8 cellular contexts compared by ENCODE assay signal in genomic region chr16:68310441-68311315, GRCh38. TPM values are rescaled to one million over a fixed set of nuclear protein-coding genes. Genes with fewer than 3 reads are reported as not detected.
DNase-seq lines count a peak whose midpoint lies in the region; ATAC-seq and TF ChIP-seq lines count a peak whose summit lies in the region.

Gene PRMT7 (plus strand): TSS chr16:68311019. CDS start chr16:68315980, 4,961 bp downstream.
Gene SLC7A6OS (minus strand): TSS chr16:68310946. CDS start chr16:68310926, 20 bp downstream.

- no peaks in the 10 kb centered on the region; the same call in 1 of the 2 replicates for H3K36me3 ChIP-seq in PC-3 (ENCODE audit: low read depth, low read length)

- H3K9me2 ChIP-seq in PC-3 (replicated peaks; ENCODE audit: low read length) = no peaks in the 10 kb centered on the region

- TSS peak; percentile 70 for BruUV-seq in PC-3 (replicated peaks; lab: Mats Ljungman, UMichigan)

- H3K79me2 ChIP-seq in PC-3 (ENCODE audit: low read length) = peaks cover 51% of the 10 kb centered on the region

- peak within 1 kb of the TSS; percentile 89 for H3K9ac ChIP-seq in PC-3 (ENCODE audit: low read length)

- peak; percentile 95 for ATAC-seq in GM21717 (IDR thresholded peaks at IDR 0.05; ENCODE audit: unreplicated experiment)
- ATAC-seq in PC-3 = peak; percentile 99

- peak within 1 kb of the TSS; percentile 99 for H3K4me3 ChIP-seq in Jurkat, Clone E6-1 (ENCODE audit: low read length)
- H3K4me3 ChIP-seq in PC-3 (ENCODE audit: low read length) (peak within 1 kb of the TSS; percentile 98), epithelial cell of proximal tubule (ENCODE audit: low read depth, low read length) (peak within 1 kb of the TSS; percentile 92)

- H3K9me3 ChIP-seq in PC-3 (ENCODE audit: low read length) = no peaks in the 10 kb centered on the region

- POLR2A ChIA-PET in PC-3 (lab: Charles Lee; ENCODE audit: unreplicated experiment) = interaction anchor here (0.6 to 1.0 kb wide), 4 partner anchors 23 to 450 kb away, joined by 3 to 10 read pairs (median 6); partner anchors contain the start of gene SLC7A6

- H3K4me1 ChIP-seq in PC-3 (ENCODE audit: insufficient read depth, low read length) = peaks cover 6% of the 10 kb centered on the region; the same call in 1 of the 2 replicates

- intact Hi-C loops in PC-3 (cut with micrococcal nuclease) = loop anchor here (5.0 kb wide), 1 partner anchor 63 kb away; the partner anchor contains the start of gene PLA2G15

- H2AFZ ChIP-seq in PC-3 (ENCODE audit: low read length) = peak within 1 kb of the TSS; percentile 85

- H3K4me2 ChIP-seq in PC-3 (ENCODE audit: low read length) = peak within 1 kb of the TSS; percentile 95

- H4K20me1 ChIP-seq in PC-3 (ENCODE audit: low read length) = no peaks in the 10 kb centered on the region

- H3K27me3 ChIP-seq in PC-3 (ENCODE audit: low read length) = no peaks in the 10 kb centered on the region

- no peaks in the 10 kb centered on the region for H3F3A ChIP-seq in PC-3 (ENCODE audit: low read length, unreplicated experiment)

- CTCF ChIA-PET in PC-3 (lab: Charles Lee) = interaction anchor here (0.5 to 1.2 kb wide), 4 partner anchors 10 to 49 kb away, joined by 3 to 14 read pairs (median 9); partner anchors contain the start of gene SLC7A6

- no peak for TF ChIP-seq CTCF in PC-3 (conservative IDR thresholded peaks at IDR 0.05; ENCODE audit: low read depth, low read length)
- TF ChIP-seq CTCF in epithelial cell of proximal tubule (conservative IDR thresholded peaks at IDR 0.05; ENCODE audit: low read depth, low read length) = peak; percentile 30

- peak within 1 kb of the TSS; percentile 48 for H3K27ac ChIP-seq in PC-3 (ENCODE audit: low read length)

- peak; percentile 93 for DNase-seq in DMS53 (lab: John Stamatoyannopoulos, UW)
- peak; percentile 92 for DNase-seq in Jurkat, Clone E6-1 (ENCODE audit: low read depth, low spot score)
- DNase-seq in PC-3 = peak; percentile 81
- peak; percentile 92 for DNase-seq in activated T-cell treated with anti-CD3 and anti-CD28 coated beads for 48 hours (ENCODE audit: low read depth)
- DNase-seq in epithelial cell of proximal tubule (ENCODE audit: low read depth) = no peak
- peak; percentile 93 for DNase-seq in mucosa of gallbladder (ENCODE audit: low spot score)
- peak; percentile 77 to 84 for DNase-seq in stimulated activated CD8-positive, alpha-beta memory T cell treated with anti-CD3 and anti-CD28 coated beads, Interleukin-4, amount 100 ng/mL, for 4 hours (ENCODE audit: low read depth in 2 of 2, low spot score in 1 of 2)

RNA-seq across cellular contexts. Expression of gene PRMT7, which starts in this region (rescaled TPM):
- 76.6 TPM for polyA plus RNA-seq in Jurkat, Clone E6-1 (2012; ENCODE audit: insufficient read depth, insufficient read length)
- total RNA-seq in PC-3 (2014; rRNA removed) (46.4 and 48.1 TPM in 2 replicates), epithelial cell of proximal tubule (32.1 and 50.6 TPM in 2 replicates), mucosa of gallbladder (34.3 TPM)

RNA-seq across cellular contexts. Expression of gene SLC7A6OS, which starts in this region (rescaled TPM):
- polyA plus RNA-seq in Jurkat, Clone E6-1 (2012; ENCODE audit: insufficient read depth, insufficient read length) = 16.5 TPM
- total RNA-seq in PC-3 (2014; rRNA removed) (12.6 TPM in 2 replicates), epithelial cell of proximal tubule (10.3 and 14.2 TPM in 2 replicates), mucosa of gallbladder (15.6 TPM)
